14 cellular contexts compared by ENCODE assay signal in the genomic region with DNA sequence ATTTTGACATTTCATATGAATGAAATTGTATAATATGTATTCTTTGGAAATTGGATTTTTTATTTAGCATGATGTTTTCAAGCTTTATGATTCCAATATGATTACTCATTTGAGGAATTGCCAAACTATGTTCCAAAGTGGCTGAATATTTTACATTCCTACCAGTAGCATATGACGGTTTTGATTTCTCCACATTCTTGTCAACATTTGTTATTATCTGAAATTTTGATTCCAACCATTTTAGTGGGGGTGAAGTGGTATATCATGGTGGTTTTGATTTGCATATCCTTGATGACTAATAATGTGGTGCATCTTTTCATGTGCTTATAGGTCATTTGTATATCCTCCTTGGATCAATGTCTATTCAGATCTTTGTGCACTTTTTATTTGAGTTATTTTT. TPM values are rescaled to one million over a fixed set of nuclear protein-coding genes. Genes with fewer than 3 reads are reported as not detected.
"Had no signal": no experiment of that assay in that cellular context is flagged by ENCODE, and none has a peak within 500 bp of the region (broad histone marks: within the 10 kb centered on the region; RNA-seq: fewer than 3 reads in every experiment).

No MANE protein-coding gene starts in this region.

- H3K27ac ChIP-seq: neural progenitor cell, pancreas, skin epidermis, tibial artery, vagina had no signal

- ATAC-seq: esophagus mucosa, pancreas, WTC11 had no signal

- H3K27me3 ChIP-seq: neural progenitor cell, pancreas, tibial artery, vagina had no signal

- H3K4me3 ChIP-seq: neural progenitor cell, pancreas, skin epidermis, tibial artery, vagina had no signal

- DNase-seq: activated CD4-positive, alpha-beta T cell treated with anti-CD3 and anti-CD28 coated beads for 48 hours; activated naive CD4-positive, alpha-beta T cell; hippocampal formation; kidney glomerular epithelial cell; pancreas; tibial artery had no signal

- H3K36me3 ChIP-seq: neural progenitor cell, pancreas, tibial artery, vagina had no signal

RNA-seq across cellular contexts. Expression of a gene that starts 2.6 kb away (rescaled TPM):
- total RNA-seq: activated T-helper 1 cell treated with anti-CD3 and anti-CD28 coated beads, Interleukin-12 subunit alpha, Interleukin-12 subunit beta, Interleukin-2, Interleukin-4 antibody, amounts not matched to agents 30 ng/mL and 10 ng/mL and 1 ng/mL, durations not matched to agents 14 hours and 24 hours and 36 hours; dermis microvascular lymphatic vessel endothelial cell; esophagus mucosa had no signal

RNA-seq across cellular contexts. Expression of a gene that starts 26.3 kb away (rescaled TPM):
- total RNA-seq: activated T-helper 1 cell treated with anti-CD3 and anti-CD28 coated beads, Interleukin-12 subunit alpha, Interleukin-12 subunit beta, Interleukin-2, Interleukin-4 antibody, amounts not matched to agents 30 ng/mL and 10 ng/mL and 1 ng/mL, durations not matched to agents 14 hours and 24 hours and 36 hours; dermis microvascular lymphatic vessel endothelial cell; esophagus mucosa; mesothelial cell of epicardium; vagina; WTC11 had no signal
